ENCODE assay signal across 1 cellular context in the genomic region with DNA sequence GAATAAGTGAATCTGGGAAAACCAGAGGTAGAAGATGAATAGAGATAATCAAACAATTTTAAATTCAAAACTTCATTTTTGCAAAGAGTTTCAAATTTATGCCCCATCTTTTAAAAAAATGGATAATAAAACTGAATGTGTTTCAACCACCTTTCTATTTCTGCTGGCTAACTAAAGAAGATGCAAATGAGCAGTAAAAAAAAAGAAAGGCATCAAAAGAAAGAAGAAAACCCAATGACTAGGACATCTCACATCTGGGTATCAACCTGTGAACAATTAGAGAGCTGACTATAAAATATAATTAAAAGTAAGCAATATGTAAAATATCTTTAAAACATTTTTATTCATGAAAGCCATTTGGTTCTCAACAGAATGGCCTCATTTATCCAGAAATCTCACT.
TF ChIP-seq lines count a peak whose summit lies in the region.

No MANE protein-coding gene starts in this region.

TF ChIP-seq in SK-N-SH, 30 proteins besides CTCF, POLR2A, EP300 and RAD21 (continued from another document):
- TF ChIP-seq, protein P1, sequence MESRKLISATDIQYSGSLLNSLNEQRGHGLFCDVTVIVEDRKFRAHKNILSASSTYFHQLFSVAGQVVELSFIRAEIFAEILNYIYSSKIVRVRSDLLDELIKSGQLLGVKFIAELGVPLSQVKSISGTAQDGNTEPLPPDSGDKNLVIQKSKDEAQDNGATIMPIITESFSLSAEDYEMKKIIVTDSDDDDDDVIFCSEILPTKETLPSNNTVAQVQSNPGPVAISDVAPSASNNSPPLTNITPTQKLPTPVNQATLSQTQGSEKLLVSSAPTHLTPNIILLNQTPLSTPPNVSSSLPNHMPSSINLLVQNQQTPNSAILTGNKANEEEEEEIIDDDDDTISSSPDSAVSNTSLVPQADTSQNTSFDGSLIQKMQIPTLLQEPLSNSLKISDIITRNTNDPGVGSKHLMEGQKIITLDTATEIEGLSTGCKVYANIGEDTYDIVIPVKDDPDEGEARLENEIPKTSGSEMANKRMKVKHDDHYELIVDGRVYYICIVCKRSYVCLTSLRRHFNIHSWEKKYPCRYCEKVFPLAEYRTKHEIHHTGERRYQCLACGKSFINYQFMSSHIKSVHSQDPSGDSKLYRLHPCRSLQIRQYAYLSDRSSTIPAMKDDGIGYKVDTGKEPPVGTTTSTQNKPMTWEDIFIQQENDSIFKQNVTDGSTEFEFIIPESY (IDR thresholded peaks at IDR 0.05; ENCODE audit: borderline replicate concordance, low read depth): no peak
- TF ChIP-seq GATA2 (CRISPR knock-in tag; IDR thresholded peaks at IDR 0.05) (no peak), GABPA (IDR thresholded peaks at IDR 0.05; ENCODE audit: low read depth) (no peak)
